ENCODE assay signal across 27 cellular contexts in the genomic region with DNA sequence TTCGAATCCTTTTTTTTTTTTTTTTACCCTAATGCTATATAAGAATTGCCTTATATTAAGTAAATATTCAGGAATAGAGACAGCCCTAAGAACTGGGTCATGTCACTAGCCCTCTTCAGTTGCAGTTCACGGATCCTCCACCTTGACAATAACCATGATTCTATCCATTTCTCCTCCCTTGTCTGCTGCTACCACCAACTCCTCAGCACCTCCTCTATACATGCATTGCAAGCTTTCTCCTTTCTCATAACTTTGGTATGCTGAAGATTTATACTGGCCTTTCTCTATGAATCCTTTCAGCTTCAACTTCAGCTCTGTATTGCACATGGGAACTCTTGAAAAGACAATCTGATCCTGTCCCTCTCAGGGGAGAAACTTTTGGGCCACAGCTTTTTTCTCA. TPM values are rescaled to one million over a fixed set of nuclear protein-coding genes. Genes with fewer than 3 reads are reported as not detected.
DNase-seq lines count a peak whose midpoint lies in the region; ATAC-seq and TF ChIP-seq lines count a peak whose summit lies in the region.
"Had no signal": no experiment of that assay in that cellular context is flagged by ENCODE, and none has a peak within 500 bp of the region (broad histone marks: within the 10 kb centered on the region; RNA-seq: fewer than 3 reads in every experiment).

No MANE protein-coding gene starts in this region.

- no peak for TF ChIP-seq CTCF in SK-N-SH (IDR thresholded peaks at IDR 0.05)
- TF ChIP-seq CTCF in OCI-LY1 (IDR thresholded peaks at IDR 0.05; ENCODE audit: low read length), result no peak
- TF ChIP-seq CTCF in choroid plexus epithelial cell (conservative IDR thresholded peaks at IDR 0.05; ENCODE audit: low read depth, low read length), result no peak

- no peak for TF ChIP-seq RAD21 in SK-N-SH (IDR thresholded peaks at IDR 0.05; ENCODE audit: low read length)

- no peaks in the 10 kb centered on the region for H3K9me3 Mint-ChIP-seq in activated CD4-positive, alpha-beta T cell treated with anti-CD3 and anti-CD28 coated beads, Interleukin-2, amount 10 ng/mL, durations not matched to agents 24 days and 14 days
- H3K9me3 Mint-ChIP-seq: activated naive CD8-positive, alpha-beta T cell treated with anti-CD3 and anti-CD28 coated beads, Interleukin-2, amount 10 ng/mL, durations not matched to agents 7 days and 5 days; CD4-positive, alpha-beta memory T cell; naive thymus-derived CD8-positive, alpha-beta T cell; T-helper 2 cell treated with Interferon-gamma antibody and Interleukin-4, amounts not matched to agents 5 μg/mL and 100 μg/mL, for 36 hours had no signal

- H3K4me2 ChIP-seq in SK-N-SH, result no peak overlapping the region
- H3K4me2 ChIP-seq in OCI-LY1 (ENCODE audit: low read length), result no peak overlapping the region

- ATAC-seq in SK-N-SH treated with all-trans-retinoic acid at 6 μM for 48 hours, result peak; percentile 70
- ATAC-seq in GM21390 (IDR thresholded peaks at IDR 0.05; ENCODE audit: unreplicated experiment), result no peak
- ATAC-seq in GM21737 (IDR thresholded peaks at IDR 0.05; ENCODE audit: unreplicated experiment), result no peak
- ATAC-seq: left ventricle myocardium superior; naive thymus-derived CD8-positive, alpha-beta T cell; psoas muscle had no signal

- no peak overlapping the region for H3K4me3 Mint-ChIP-seq in activated CD4-positive, alpha-beta T cell treated with anti-CD3 and anti-CD28 coated beads, Interleukin-2, amount 10 ng/mL, durations not matched to agents 24 days and 14 days
- H3K4me3 Mint-ChIP-seq: activated naive CD8-positive, alpha-beta T cell treated with anti-CD3 and anti-CD28 coated beads, Interleukin-2, amount 10 ng/mL, durations not matched to agents 7 days and 5 days; CD4-positive, alpha-beta memory T cell; naive thymus-derived CD8-positive, alpha-beta T cell; T-helper 2 cell treated with Interferon-gamma antibody and Interleukin-4, amounts not matched to agents 5 μg/mL and 100 μg/mL, for 36 hours had no signal

- no peaks in the 10 kb centered on the region for H4K20me1 ChIP-seq in SK-N-SH (ENCODE audit: insufficient read depth)
- no peaks in the 10 kb centered on the region for H4K20me1 ChIP-seq in OCI-LY1 (ENCODE audit: insufficient read depth, low read length)

- WGBS in SK-N-SH (ENCODE audit: low lambda C conversion rate), result 91% methylated on average over 2 of the region's 2 CpGs

- H3K9me2 ChIP-seq in SK-N-SH (no peaks in the 10 kb centered on the region), OCI-LY1 (ENCODE audit: low read depth, low read length) (no peaks in the 10 kb centered on the region)

- H2AFZ ChIP-seq in SK-N-SH (ENCODE audit: low read depth) (no peak overlapping the region), OCI-LY1 (ENCODE audit: low read length) (no peak overlapping the region)

- intact Hi-C loops in activated CD4-positive, alpha-beta T cell treated with anti-CD3 and anti-CD28 coated beads, Interleukin-2, amount 10 ng/mL, durations not matched to agents 24 days and 14 days (cut with micrococcal nuclease), result no loop called here

- H3K4me1 ChIP-seq in SK-N-SH (ENCODE audit: control insufficient read depth in 1 of 2, insufficient read depth in 2 of 2, low read depth in 1 of 2, low read length in 1 of 2), result peaks cover 7 to 8% of the 10 kb centered on the region in 2 experiments; a peak in 3 of 4 replicates
- H3K4me1 ChIP-seq in OCI-LY1 (ENCODE audit: insufficient read depth, low read length, severe bottlenecking), result peaks cover 32% of the 10 kb centered on the region
- H3K4me1 ChIP-seq: psoas muscle had no signal

- H3K36me3 Mint-ChIP-seq in activated CD4-positive, alpha-beta T cell treated with anti-CD3 and anti-CD28 coated beads, Interleukin-2, amount 10 ng/mL, durations not matched to agents 24 days and 14 days (ENCODE audit: low read depth), result peaks cover under 1% of the 10 kb centered on the region

- H3K4me3 ChIP-seq in SK-N-SH (ENCODE audit: low read depth in 2 of 2, low read length in 1 of 2), result no peak overlapping the region
- H3K4me3 ChIP-seq in OCI-LY1 (ENCODE audit: low read depth, low read length, poor library complexity, severe bottlenecking), result no peak overlapping the region
- H3K4me3 ChIP-seq in choroid plexus epithelial cell (ENCODE audit: low read depth, low read length), result no peak overlapping the region
- H3K4me3 ChIP-seq: psoas muscle, SK-N-MC had no signal

- H3K27ac ChIP-seq in SK-N-SH (ENCODE audit: low read depth in 2 of 2, low read length in 1 of 2), result no peak overlapping the region
- peak overlapping the region; percentile 44 for H3K27ac ChIP-seq in OCI-LY1 (ENCODE audit: low read depth, low read length, poor library complexity, severe bottlenecking)
- H3K27ac ChIP-seq: psoas muscle, SK-N-MC had no signal

- H3K36me3 ChIP-seq in SK-N-SH (replicated peaks in 1 of 2; ENCODE audit: control insufficient read depth in 1 of 2, insufficient read depth in 2 of 2, low read length in 1 of 2) (no peaks in the 10 kb centered on the region), OCI-LY1 (ENCODE audit: insufficient read depth, low read length) (no peaks in the 10 kb centered on the region)

- H3K9me3 ChIP-seq in SK-N-SH (no peaks in the 10 kb centered on the region), OCI-LY1 (ENCODE audit: low read length) (no peaks in the 10 kb centered on the region)
- H3K9me3 ChIP-seq: psoas muscle had no signal

- DNase-seq in SK-N-SH (no peak), choroid plexus epithelial cell (ENCODE audit: low read depth) (peak; percentile 58), occipital lobe (lab: John Stamatoyannopoulos, UW) (no peak)
- no peak for DNase-seq in activated CD4-positive, alpha-beta T cell treated with anti-CD3 and anti-CD28 coated beads, Interleukin-2, amount 10 ng/mL, durations not matched to agents 24 days and 14 days
- DNase-seq: activated CD4-positive, alpha-beta T cell treated with anti-CD3 and anti-CD28 coated beads for 4 hours; activated effector memory CD4-positive, alpha-beta T cell treated with anti-CD3 and anti-CD28 coated beads, Interleukin-2, amount 50 U/mL, for 16 hours; activated naive CD8-positive, alpha-beta T cell treated with anti-CD3 and anti-CD28 coated beads, Interleukin-2, amount 10 ng/mL, durations not matched to agents 7 days and 5 days; activated T-cell treated with anti-CD3 and anti-CD28 coated beads, Interleukin-2, amount 50 U/mL, for 1 hour; CD4-positive, alpha-beta memory T cell; cerebellar nuclear complex; islet precursor cell; left ventricle myocardium superior; midbrain; naive thymus-derived CD8-positive, alpha-beta T cell; NCI-H1092; NCI-H187; NCI-H2171 treated with DMSO at 0.1 percent for 48 hours; nucleus accumbens; psoas muscle; stimulated activated CD4-positive, alpha-beta T cell treated with anti-CD3 and anti-CD28 coated beads, Interleukin-15, amount 100 ng/mL, for 24 hours; stimulated activated naive CD4-positive, alpha-beta T cell had no signal

- H3K27me3 Mint-ChIP-seq in activated CD4-positive, alpha-beta T cell treated with anti-CD3 and anti-CD28 coated beads, Interleukin-2, amount 10 ng/mL, durations not matched to agents 24 days and 14 days, result no peaks in the 10 kb centered on the region
- H3K27me3 Mint-ChIP-seq: activated naive CD8-positive, alpha-beta T cell treated with anti-CD3 and anti-CD28 coated beads, Interleukin-2, amount 10 ng/mL, durations not matched to agents 7 days and 5 days; CD4-positive, alpha-beta memory T cell; naive thymus-derived CD8-positive, alpha-beta T cell had no signal

- CTCF ChIA-PET in SK-N-SH (lab: Yijun Ruan, JAX), result interaction anchor here (1.2 kb wide), 1 partner anchor 27 kb away, joined by 8 read pairs; no protein-coding TSS in a partner anchor

- peaks cover 4% of the 10 kb centered on the region for H3K4me1 Mint-ChIP-seq in activated CD4-positive, alpha-beta T cell treated with anti-CD3 and anti-CD28 coated beads, Interleukin-2, amount 10 ng/mL, durations not matched to agents 24 days and 14 days

- TF ChIP-seq EP300 in SK-N-SH (IDR thresholded peaks at IDR 0.05; ENCODE audit: borderline replicate concordance in 1 of 2, low read depth in 1 of 2, low read length in 1 of 2), result no peak

- peaks cover 8% of the 10 kb centered on the region for H3F3A ChIP-seq in SK-N-SH (replicated peaks; ENCODE audit: insufficient read depth)
- H3F3A ChIP-seq in OCI-LY1 (ENCODE audit: insufficient read depth, low read length), result peaks cover 9% of the 10 kb centered on the region; the same call in 1 of the 2 replicates

- POLR2A ChIA-PET in SK-N-SH (lab: Yijun Ruan, JAX), result no interaction called here

- H3K27me3 ChIP-seq in SK-N-SH (ENCODE audit: insufficient read depth), result no peaks in the 10 kb centered on the region
- no peaks in the 10 kb centered on the region for H3K27me3 ChIP-seq in OCI-LY1 (ENCODE audit: insufficient read depth, low read length)

- no peak overlapping the region for H3K9ac ChIP-seq in SK-N-SH
- no peak overlapping the region for H3K9ac ChIP-seq in OCI-LY1 (ENCODE audit: low read length)

- H3K27ac Mint-ChIP-seq in activated CD4-positive, alpha-beta T cell treated with anti-CD3 and anti-CD28 coated beads, Interleukin-2, amount 10 ng/mL, durations not matched to agents 24 days and 14 days, result no peak overlapping the region
- H3K27ac Mint-ChIP-seq: activated naive CD8-positive, alpha-beta T cell treated with anti-CD3 and anti-CD28 coated beads, Interleukin-2, amount 10 ng/mL, durations not matched to agents 7 days and 5 days; CD4-positive, alpha-beta memory T cell; naive thymus-derived CD8-positive, alpha-beta T cell; T-helper 2 cell treated with Interferon-gamma antibody and Interleukin-4, amounts not matched to agents 5 μg/mL and 100 μg/mL, for 36 hours had no signal

- H3K79me2 ChIP-seq in SK-N-SH (ENCODE audit: insufficient read depth), result no peaks in the 10 kb centered on the region
- H3K79me2 ChIP-seq in OCI-LY1 (ENCODE audit: insufficient read depth, low read length), result no peaks in the 10 kb centered on the region

TF ChIP-seq in SK-N-SH treated with all-trans-retinoic acid at 6 μM for 48 hours, 23 proteins besides CTCF, POLR2A, EP300 and RAD21:
- no peak for TF ChIP-seq OSR1 (CRISPR knock-in tag; IDR thresholded peaks at IDR 0.05)
- no peak for TF ChIP-seq SNAI2 (CRISPR knock-in tag; IDR thresholded peaks at IDR 0.05)
TF ChIP-seq in SK-N-SH treated with all-trans-retinoic acid at 6 μM for 48 hours: peak in this region for 0.

TF ChIP-seq in SK-N-SH, 30 proteins besides CTCF, POLR2A, EP300 and RAD21:
- no peak for TF ChIP-seq CHD2 (IDR thresholded peaks at IDR 0.05; ENCODE audit: low read length, partially characterized antibody)

RNA-seq across cellular contexts. Expression of a gene that starts 14.3 kb away (rescaled TPM):
- 12.8 and 17.5 TPM in 2 replicates for polyA plus RNA-seq in SK-N-SH (2012; rRNA removed)
- polyA plus RNA-seq in SK-N-SH (2012; cell fraction: cytosol; rRNA removed), result 21.4 and 23.5 TPM in 2 replicates
- polyA plus RNA-seq in SK-N-SH (2012; cell fraction: nucleus; rRNA removed), result 4.1 and 8.2 TPM in 2 replicates
- 100 and 107 TPM in 2 replicates for total RNA-seq in activated CD4-positive, alpha-beta T cell treated with anti-CD3 and anti-CD28 coated beads, Interleukin-2, amount 10 ng/mL, durations not matched to agents 24 days and 14 days
- total RNA-seq in occipital lobe, result 37.1 TPM
